In genomic region chr2:96895709-96896651, GRCh38 we compare ENCODE assay signal across 8 cellular contexts. TPM values are rescaled to one million over a fixed set of nuclear protein-coding genes. Genes with fewer than 3 reads are reported as not detected.
A peak's percentile ranks its signal among the peaks of the same experiment; 100 is the strongest.
DNase-seq lines count a peak whose midpoint lies in the region; ATAC-seq, FAIRE-seq and TF ChIP-seq lines count a peak whose summit lies in the region.

No MANE protein-coding gene starts in this region.

- H3K4me1 ChIP-seq in aorta (ENCODE audit: control insufficient read depth in 1 of 2, insufficient read depth in 2 of 2, low read length in 2 of 2), result no peaks in the 10 kb centered on the region

- FAIRE-seq in GM19239 (lab: Jason Lieb, UNC), result no peak

- H3K36me3 ChIP-seq in aorta (ENCODE audit: control insufficient read depth in 1 of 2, insufficient read depth in 2 of 2, low read length in 1 of 2), result no peaks in the 10 kb centered on the region

- H3K4me3 Mint-ChIP-seq in nephron, result no peak overlapping the region

- no peaks in the 10 kb centered on the region for H3K27me3 ChIP-seq in aorta (ENCODE audit: control insufficient read depth in 1 of 2, insufficient read depth in 2 of 2, low read length in 1 of 2)

- peaks cover 4% of the 10 kb centered on the region for H3K27me3 Mint-ChIP-seq in nephron (ENCODE audit: low read depth)

- DNase-seq in DMS53 treated with DMSO at 0.1 percent for 48 hours (lab: John Stamatoyannopoulos, UW; ENCODE audit: unreplicated experiment) (peak; percentile 99), NCI-H1694 treated with DMSO at 0.1 percent for 48 hours (lab: John Stamatoyannopoulos, UW) (peak; percentile 64), GM19239 (ENCODE audit: insufficient read length, low spot score) (no peak), aorta (no peak), KBM-7 (no peak), DMS114 treated with DMSO at 0.1 percent for 48 hours (lab: John Stamatoyannopoulos, UW; ENCODE audit: unreplicated experiment) (no peak)

- H3K9me3 ChIP-seq in aorta (ENCODE audit: control insufficient read depth, low read length), result no peaks in the 10 kb centered on the region

- no peak overlapping the region for H3K4me3 ChIP-seq in aorta (ENCODE audit: low read length in 2 of 2)

- no peaks in the 10 kb centered on the region for H3K9me3 Mint-ChIP-seq in nephron

- no peak for ATAC-seq in aorta (ENCODE audit: low FRiP score)

- H3K36me3 Mint-ChIP-seq in nephron (ENCODE audit: low read depth), result no peaks in the 10 kb centered on the region

- H3K4me1 Mint-ChIP-seq in nephron, result peaks cover 66% of the 10 kb centered on the region

- H3K27ac ChIP-seq in angular gyrus (ENCODE audit: low read depth, low read length) (peak overlapping the region; percentile 89), aorta (ENCODE audit: low read depth in 1 of 2, low read length in 2 of 2) (no peak overlapping the region)

- H3K27ac Mint-ChIP-seq in nephron, result peak overlapping the region; percentile 39 to 83 (median 59)

- intact Hi-C loops in aorta (cut with DNase I), result no loop called here

- 79 to 81% methylated on average over 17 to 18 of the region's 18 CpGs for WGBS in aorta, 2 donors

- no peak for TF ChIP-seq CTCF in nephron (IDR thresholded peaks at IDR 0.05; ENCODE audit: unreplicated experiment in 3 of 3)

- in situ Hi-C loops in KBM-7 (cut with MboI; ENCODE audit: low pct_unique_long_range_greater_than_20kb, low sequenced_read_pairs), result no loop called here

RNA-seq across cellular contexts. Expression of gene SEMA4C, which starts 26.1 kb away (rescaled TPM):
- total RNA-seq in aorta, result 10 to 100 TPM; 49.6 to 55.6 TPM
- polyA plus RNA-seq in aorta, result 10 to 100 TPM in 1 of 2 donors, 1 to 10 TPM in 1; 6.1 to 38.8 TPM

RNA-seq across cellular contexts. Expression of gene ANKRD39, which starts 38.2 kb away (rescaled TPM):
- 10 to 100 TPM in 1 of 2 donors, 1 to 10 TPM in 1; 10.0 to 12.7 TPM for total RNA-seq in aorta
- 10 to 100 TPM; 14.0 to 20.5 TPM for polyA plus RNA-seq in aorta

RNA-seq across cellular contexts. Expression of gene ANKRD23, which starts 52.2 kb away (rescaled TPM):
- 1 to 10 TPM; 4.6 to 5.4 TPM for total RNA-seq in aorta
- 1 to 10 TPM in 1 of 2 donors, not detected in 1; 5.3 TPM for polyA plus RNA-seq in aorta

Comparison
In these comparisons a context has a peak if more than half of its experiments do, and no peak if none do; other contexts are left out.
1. DNase-seq: peak in DMS53 treated with DMSO at 0.1 percent for 48 hours (single experiment) and NCI-H1694 treated with DMSO at 0.1 percent for 48 hours (single experiment); none in GM19239 (single experiment), aorta (0 of 2), KBM-7 (single experiment) and DMS114 treated with DMSO at 0.1 percent for 48 hours (single experiment).